Comparison of ENCODE assay signal across 1 cellular context in genomic region chr9:127785023-127785932, GRCh38.
TF ChIP-seq lines count a peak whose summit lies in the region.

No MANE protein-coding gene starts in this region.

TF ChIP-seq in K562, 482 proteins besides CTCF, POLR2A, EP300 and RAD21 (continued from another document and continues in another):
- TF ChIP-seq THAP12 (CRISPR knock-in tag; IDR thresholded peaks at IDR 0.05) (0 out of 2 replicates have a peak, but pooled peaks have one; percentile 15), SMARCA5 (IDR thresholded peaks at IDR 0.05) (no peak), MXI1 (IDR thresholded peaks at IDR 0.05; ENCODE audit: low read depth, low read length) (0 out of 2 replicates have a peak, but pooled peaks have one; percentile 30), MAX (CRISPR knock-in tag; IDR thresholded peaks at IDR 0.05) (no peak; the same call in 1 of the 2 replicates), SRSF3 (IDR thresholded peaks at IDR 0.05; ENCODE audit: insufficient read depth, low read length) (no peak), EWSR1 (IDR thresholded peaks at IDR 0.05; ENCODE audit: borderline replicate concordance, low read depth, partially characterized antibody) (no peak), ATF1 (CRISPR knock-in tag; IDR thresholded peaks at IDR 0.05) (no peak), ATF1 (tag; IDR thresholded peaks at IDR 0.05) (peak; percentile 67), KLF1 (tag; IDR thresholded peaks at IDR 0.05) (no peak), BCL6 (CRISPR knock-in tag; IDR thresholded peaks at IDR 0.05) (no peak), SIN3A (IDR thresholded peaks at IDR 0.05; ENCODE audit: borderline replicate concordance in 2 of 2, control insufficient read depth in 1 of 2, low read depth in 2 of 2, low read length in 2 of 2) (peak in 1 of 2 experiments; percentile 41; a peak in 1 of 4 replicates), NEUROD1 (IDR thresholded peaks at IDR 0.05; ENCODE audit: borderline replicate concordance, low read depth, low read length, partially characterized antibody) (no peak), NBN (IDR thresholded peaks at IDR 0.05; ENCODE audit: low read depth) (0 out of 2 replicates have a peak, but pooled peaks have one; percentile 16), ZNF518B (CRISPR knock-in tag; IDR thresholded peaks at IDR 0.05) (no peak), ZBTB9 (CRISPR knock-in tag; IDR thresholded peaks at IDR 0.05) (0 out of 2 replicates have a peak, but pooled peaks have one; percentile 19), DIDO1 (tag; IDR thresholded peaks at IDR 0.05; ENCODE audit: low read depth) (no peak), VEZF1 (CRISPR knock-in tag; IDR thresholded peaks at IDR 0.05) (peak; percentile 99), CBFB (CRISPR knock-in tag; IDR thresholded peaks at IDR 0.05) (no peak), PTTG1 (tag; IDR thresholded peaks at IDR 0.05; ENCODE audit: low read depth) (no peak), RFX1 (IDR thresholded peaks at IDR 0.05) (peak; percentile 89), MNT (conservative IDR thresholded peaks at IDR 0.05) (peak in 1 of 2 experiments; percentile 48; a peak in 1 of 4 replicates), MYC (IDR thresholded peaks at IDR 0.05; ENCODE audit: low read depth, low read length) (no peak), MYC (CRISPR knock-in tag; IDR thresholded peaks at IDR 0.05; ENCODE audit: borderline replicate concordance, low read depth) (no peak), PKNOX1 (IDR thresholded peaks at IDR 0.05) (no peak), MTA2 (IDR thresholded peaks at IDR 0.05; ENCODE audit: low read depth) (no peak), NR2C2 (CRISPR knock-in tag; IDR thresholded peaks at IDR 0.05) (no peak), NR2C2 (tag; IDR thresholded peaks at IDR 0.05) (no peak; the same call in 1 of the 2 replicates), SP1 (CRISPR knock-in tag; IDR thresholded peaks at IDR 0.05) (peak; percentile 62; the same call in 1 of the 2 replicates), CREM (IDR thresholded peaks at IDR 0.05; ENCODE audit: low read depth) (peak; percentile 53; the same call in 1 of the 2 replicates), ATF2 (CRISPR knock-in tag; IDR thresholded peaks at IDR 0.05) (no peak), TAF7 (tag; IDR thresholded peaks at IDR 0.05) (no peak), DPF2 (IDR thresholded peaks at IDR 0.05) (no peak), FOSL1 (tag; conservative IDR thresholded peaks at IDR 0.05) (peak; percentile 49), SIN3B (IDR thresholded peaks at IDR 0.05; ENCODE audit: low read depth) (peak; percentile 38; the same call in 1 of the 2 replicates), MCM2 (IDR thresholded peaks at IDR 0.05; ENCODE audit: low read depth) (no peak), TOE1 (IDR thresholded peaks at IDR 0.05; ENCODE audit: borderline replicate concordance) (no peak), TOE1 (CRISPR knock-in tag; IDR thresholded peaks at IDR 0.05; ENCODE audit: borderline replicate concordance, low read depth) (no peak), HNRNPK (IDR thresholded peaks at IDR 0.05; ENCODE audit: low read depth, low read length, poor library complexity, severe bottlenecking) (no peak), ZBTB34 (CRISPR knock-in tag; IDR thresholded peaks at IDR 0.05) (no peak), CTCFL (IDR thresholded peaks at IDR 0.05; ENCODE audit: borderline replicate concordance, insufficient read depth, low read depth, low read length, poor library complexity, severe bottlenecking) (peak; percentile 33), PATZ1 (CRISPR knock-in tag; IDR thresholded peaks at IDR 0.05; ENCODE audit: borderline replicate concordance) (no peak), SMAD4 (CRISPR knock-in tag; conservative IDR thresholded peaks at IDR 0.05) (peak; percentile 76)
